Comparison of ENCODE assay signal across 1 cellular context in the genomic region with DNA sequence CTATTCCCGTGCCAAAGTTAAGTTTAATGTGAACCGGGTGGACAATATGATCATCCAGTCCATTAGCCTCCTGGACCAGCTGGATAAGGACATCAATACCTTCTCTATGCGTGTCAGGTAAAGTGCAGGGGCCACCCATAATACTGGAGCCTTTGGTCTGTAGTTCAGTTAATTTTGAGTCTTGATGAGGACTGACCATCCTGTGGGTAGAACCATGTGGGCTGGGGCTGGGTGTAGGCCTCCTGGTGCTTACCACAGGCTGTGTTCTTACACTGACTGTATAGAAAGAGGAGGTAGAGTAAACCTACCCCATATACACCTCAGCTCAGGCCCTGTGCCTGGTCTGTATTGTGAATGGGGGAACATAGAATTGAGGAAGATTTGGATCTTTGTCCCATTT.
TF ChIP-seq lines count a peak whose summit lies in the region.

No MANE protein-coding gene starts in this region.

TF ChIP-seq in HepG2, 621 proteins besides CTCF, POLR2A, EP300 and RAD21 (continued from another document and continues in another):
- TF ChIP-seq, protein P1, sequence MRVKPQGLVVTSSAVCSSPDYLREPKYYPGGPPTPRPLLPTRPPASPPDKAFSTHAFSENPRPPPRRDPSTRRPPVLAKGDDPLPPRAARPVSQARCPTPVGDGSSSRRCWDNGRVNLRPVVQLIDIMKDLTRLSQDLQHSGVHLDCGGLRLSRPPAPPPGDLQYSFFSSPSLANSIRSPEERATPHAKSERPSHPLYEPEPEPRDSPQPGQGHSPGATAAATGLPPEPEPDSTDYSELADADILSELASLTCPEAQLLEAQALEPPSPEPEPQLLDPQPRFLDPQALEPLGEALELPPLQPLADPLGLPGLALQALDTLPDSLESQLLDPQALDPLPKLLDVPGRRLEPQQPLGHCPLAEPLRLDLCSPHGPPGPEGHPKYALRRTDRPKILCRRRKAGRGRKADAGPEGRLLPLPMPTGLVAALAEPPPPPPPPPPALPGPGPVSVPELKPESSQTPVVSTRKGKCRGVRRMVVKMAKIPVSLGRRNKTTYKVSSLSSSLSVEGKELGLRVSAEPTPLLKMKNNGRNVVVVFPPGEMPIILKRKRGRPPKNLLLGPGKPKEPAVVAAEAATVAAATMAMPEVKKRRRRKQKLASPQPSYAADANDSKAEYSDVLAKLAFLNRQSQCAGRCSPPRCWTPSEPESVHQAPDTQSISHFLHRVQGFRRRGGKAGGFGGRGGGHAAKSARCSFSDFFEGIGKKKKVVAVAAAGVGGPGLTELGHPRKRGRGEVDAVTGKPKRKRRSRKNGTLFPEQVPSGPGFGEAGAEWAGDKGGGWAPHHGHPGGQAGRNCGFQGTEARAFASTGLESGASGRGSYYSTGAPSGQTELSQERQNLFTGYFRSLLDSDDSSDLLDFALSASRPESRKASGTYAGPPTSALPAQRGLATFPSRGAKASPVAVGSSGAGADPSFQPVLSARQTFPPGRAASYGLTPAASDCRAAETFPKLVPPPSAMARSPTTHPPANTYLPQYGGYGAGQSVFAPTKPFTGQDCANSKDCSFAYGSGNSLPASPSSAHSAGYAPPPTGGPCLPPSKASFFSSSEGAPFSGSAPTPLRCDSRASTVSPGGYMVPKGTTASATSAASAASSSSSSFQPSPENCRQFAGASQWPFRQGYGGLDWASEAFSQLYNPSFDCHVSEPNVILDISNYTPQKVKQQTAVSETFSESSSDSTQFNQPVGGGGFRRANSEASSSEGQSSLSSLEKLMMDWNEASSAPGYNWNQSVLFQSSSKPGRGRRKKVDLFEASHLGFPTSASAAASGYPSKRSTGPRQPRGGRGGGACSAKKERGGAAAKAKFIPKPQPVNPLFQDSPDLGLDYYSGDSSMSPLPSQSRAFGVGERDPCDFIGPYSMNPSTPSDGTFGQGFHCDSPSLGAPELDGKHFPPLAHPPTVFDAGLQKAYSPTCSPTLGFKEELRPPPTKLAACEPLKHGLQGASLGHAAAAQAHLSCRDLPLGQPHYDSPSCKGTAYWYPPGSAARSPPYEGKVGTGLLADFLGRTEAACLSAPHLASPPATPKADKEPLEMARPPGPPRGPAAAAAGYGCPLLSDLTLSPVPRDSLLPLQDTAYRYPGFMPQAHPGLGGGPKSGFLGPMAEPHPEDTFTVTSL (CRISPR knock-in tag; IDR thresholded peaks at IDR 0.05; ENCODE audit: borderline replicate concordance): no peak
- TF ChIP-seq ZSCAN21 (CRISPR knock-in tag; IDR thresholded peaks at IDR 0.05; ENCODE audit: borderline replicate concordance): 0 out of 2 replicates have a peak, but pooled peaks have one; percentile 39
- TF ChIP-seq ZNF737 (CRISPR knock-in tag; IDR thresholded peaks at IDR 0.05; ENCODE audit: borderline replicate concordance): no peak
- TF ChIP-seq, protein P2, sequence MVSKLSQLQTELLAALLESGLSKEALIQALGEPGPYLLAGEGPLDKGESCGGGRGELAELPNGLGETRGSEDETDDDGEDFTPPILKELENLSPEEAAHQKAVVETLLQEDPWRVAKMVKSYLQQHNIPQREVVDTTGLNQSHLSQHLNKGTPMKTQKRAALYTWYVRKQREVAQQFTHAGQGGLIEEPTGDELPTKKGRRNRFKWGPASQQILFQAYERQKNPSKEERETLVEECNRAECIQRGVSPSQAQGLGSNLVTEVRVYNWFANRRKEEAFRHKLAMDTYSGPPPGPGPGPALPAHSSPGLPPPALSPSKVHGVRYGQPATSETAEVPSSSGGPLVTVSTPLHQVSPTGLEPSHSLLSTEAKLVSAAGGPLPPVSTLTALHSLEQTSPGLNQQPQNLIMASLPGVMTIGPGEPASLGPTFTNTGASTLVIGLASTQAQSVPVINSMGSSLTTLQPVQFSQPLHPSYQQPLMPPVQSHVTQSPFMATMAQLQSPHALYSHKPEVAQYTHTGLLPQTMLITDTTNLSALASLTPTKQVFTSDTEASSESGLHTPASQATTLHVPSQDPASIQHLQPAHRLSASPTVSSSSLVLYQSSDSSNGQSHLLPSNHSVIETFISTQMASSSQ (IDR thresholded peaks at IDR 0.05; ENCODE audit: low read depth): no peak
- TF ChIP-seq, protein P2 (CRISPR knock-in tag; IDR thresholded peaks at IDR 0.05; ENCODE audit: borderline replicate concordance): 0 out of 2 replicates have a peak, but pooled peaks have one; percentile 42
- TF ChIP-seq, protein P3, sequence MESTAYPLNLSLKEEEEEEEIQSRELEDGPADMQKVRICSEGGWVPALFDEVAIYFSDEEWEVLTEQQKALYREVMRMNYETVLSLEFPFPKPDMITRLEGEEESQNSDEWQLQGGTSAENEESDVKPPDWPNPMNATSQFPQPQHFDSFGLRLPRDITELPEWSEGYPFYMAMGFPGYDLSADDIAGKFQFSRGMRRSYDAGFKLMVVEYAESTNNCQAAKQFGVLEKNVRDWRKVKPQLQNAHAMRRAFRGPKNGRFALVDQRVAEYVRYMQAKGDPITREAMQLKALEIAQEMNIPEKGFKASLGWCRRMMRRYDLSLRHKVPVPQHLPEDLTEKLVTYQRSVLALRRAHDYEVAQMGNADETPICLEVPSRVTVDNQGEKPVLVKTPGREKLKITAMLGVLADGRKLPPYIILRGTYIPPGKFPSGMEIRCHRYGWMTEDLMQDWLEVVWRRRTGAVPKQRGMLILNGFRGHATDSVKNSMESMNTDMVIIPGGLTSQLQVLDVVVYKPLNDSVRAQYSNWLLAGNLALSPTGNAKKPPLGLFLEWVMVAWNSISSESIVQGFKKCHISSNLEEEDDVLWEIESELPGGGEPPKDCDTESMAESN (CRISPR knock-in tag; conservative IDR thresholded peaks at IDR 0.05): 0 out of 2 replicates have a peak, but pooled peaks have one; percentile 37
- 0 out of 2 replicates have a peak, but pooled peaks have one; percentile 33 for TF ChIP-seq CENPT (CRISPR knock-in tag; IDR thresholded peaks at IDR 0.05; ENCODE audit: low read depth)
- TF ChIP-seq ZFP90 (CRISPR knock-in tag; IDR thresholded peaks at IDR 0.05; ENCODE audit: borderline replicate concordance): no peak
- TF ChIP-seq ZNF773 (CRISPR knock-in tag; IDR thresholded peaks at IDR 0.05; ENCODE audit: borderline replicate concordance): no peak
- TF ChIP-seq, protein P4, sequence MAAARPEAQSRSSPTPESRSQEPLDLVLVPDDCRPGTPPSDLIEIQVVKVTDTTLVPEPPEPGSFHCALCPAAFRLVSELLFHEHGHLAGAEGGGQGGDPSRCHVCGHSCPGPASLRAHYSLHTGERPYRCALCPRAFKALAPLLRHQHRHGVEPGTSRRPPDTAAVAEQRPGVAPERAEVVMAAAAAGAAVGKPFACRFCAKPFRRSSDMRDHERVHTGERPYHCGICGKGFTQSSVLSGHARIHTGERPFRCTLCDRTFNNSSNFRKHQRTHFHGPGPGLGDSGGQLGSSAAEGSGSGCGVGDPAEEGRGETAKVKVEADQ (CRISPR knock-in tag; IDR thresholded peaks at IDR 0.05; ENCODE audit: borderline replicate concordance): no peak
- TF ChIP-seq ZNF556 (CRISPR knock-in tag; IDR thresholded peaks at IDR 0.05; ENCODE audit: borderline replicate concordance): no peak
- 0 out of 2 replicates have a peak, but pooled peaks have one; percentile 53 for TF ChIP-seq ZFP36L1 (CRISPR knock-in tag; IDR thresholded peaks at IDR 0.05)
- TF ChIP-seq, protein P5, sequence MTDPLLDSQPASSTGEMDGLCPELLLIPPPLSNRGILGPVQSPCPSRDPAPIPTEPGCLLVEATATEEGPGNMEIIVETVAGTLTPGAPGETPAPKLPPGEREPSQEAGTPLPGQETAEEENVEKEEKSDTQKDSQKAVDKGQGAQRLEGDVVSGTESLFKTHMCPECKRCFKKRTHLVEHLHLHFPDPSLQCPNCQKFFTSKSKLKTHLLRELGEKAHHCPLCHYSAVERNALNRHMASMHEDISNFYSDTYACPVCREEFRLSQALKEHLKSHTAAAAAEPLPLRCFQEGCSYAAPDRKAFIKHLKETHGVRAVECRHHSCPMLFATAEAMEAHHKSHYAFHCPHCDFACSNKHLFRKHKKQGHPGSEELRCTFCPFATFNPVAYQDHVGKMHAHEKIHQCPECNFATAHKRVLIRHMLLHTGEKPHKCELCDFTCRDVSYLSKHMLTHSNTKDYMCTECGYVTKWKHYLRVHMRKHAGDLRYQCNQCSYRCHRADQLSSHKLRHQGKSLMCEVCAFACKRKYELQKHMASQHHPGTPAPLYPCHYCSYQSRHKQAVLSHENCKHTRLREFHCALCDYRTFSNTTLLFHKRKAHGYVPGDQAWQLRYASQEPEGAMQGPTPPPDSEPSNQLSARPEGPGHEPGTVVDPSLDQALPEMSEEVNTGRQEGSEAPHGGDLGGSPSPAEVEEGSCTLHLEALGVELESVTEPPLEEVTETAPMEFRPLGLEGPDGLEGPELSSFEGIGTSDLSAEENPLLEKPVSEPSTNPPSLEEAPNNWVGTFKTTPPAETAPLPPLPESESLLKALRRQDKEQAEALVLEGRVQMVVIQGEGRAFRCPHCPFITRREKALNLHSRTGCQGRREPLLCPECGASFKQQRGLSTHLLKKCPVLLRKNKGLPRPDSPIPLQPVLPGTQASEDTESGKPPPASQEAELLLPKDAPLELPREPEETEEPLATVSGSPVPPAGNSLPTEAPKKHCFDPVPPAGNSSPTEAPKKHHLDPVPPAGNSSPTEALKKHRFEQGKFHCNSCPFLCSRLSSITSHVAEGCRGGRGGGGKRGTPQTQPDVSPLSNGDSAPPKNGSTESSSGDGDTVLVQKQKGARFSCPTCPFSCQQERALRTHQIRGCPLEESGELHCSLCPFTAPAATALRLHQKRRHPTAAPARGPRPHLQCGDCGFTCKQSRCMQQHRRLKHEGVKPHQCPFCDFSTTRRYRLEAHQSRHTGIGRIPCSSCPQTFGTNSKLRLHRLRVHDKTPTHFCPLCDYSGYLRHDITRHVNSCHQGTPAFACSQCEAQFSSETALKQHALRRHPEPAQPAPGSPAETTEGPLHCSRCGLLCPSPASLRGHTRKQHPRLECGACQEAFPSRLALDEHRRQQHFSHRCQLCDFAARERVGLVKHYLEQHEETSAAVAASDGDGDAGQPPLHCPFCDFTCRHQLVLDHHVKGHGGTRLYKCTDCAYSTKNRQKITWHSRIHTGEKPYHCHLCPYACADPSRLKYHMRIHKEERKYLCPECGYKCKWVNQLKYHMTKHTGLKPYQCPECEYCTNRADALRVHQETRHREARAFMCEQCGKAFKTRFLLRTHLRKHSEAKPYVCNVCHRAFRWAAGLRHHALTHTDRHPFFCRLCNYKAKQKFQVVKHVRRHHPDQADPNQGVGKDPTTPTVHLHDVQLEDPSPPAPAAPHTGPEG (CRISPR knock-in tag; IDR thresholded peaks at IDR 0.05): no peak
- TF ChIP-seq PHF20 (CRISPR knock-in tag; IDR thresholded peaks at IDR 0.05): 0 out of 2 replicates have a peak, but pooled peaks have one; percentile 10
- TF ChIP-seq, protein P6, sequence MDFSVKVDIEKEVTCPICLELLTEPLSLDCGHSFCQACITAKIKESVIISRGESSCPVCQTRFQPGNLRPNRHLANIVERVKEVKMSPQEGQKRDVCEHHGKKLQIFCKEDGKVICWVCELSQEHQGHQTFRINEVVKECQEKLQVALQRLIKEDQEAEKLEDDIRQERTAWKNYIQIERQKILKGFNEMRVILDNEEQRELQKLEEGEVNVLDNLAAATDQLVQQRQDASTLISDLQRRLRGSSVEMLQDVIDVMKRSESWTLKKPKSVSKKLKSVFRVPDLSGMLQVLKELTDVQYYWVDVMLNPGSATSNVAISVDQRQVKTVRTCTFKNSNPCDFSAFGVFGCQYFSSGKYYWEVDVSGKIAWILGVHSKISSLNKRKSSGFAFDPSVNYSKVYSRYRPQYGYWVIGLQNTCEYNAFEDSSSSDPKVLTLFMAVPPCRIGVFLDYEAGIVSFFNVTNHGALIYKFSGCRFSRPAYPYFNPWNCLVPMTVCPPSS (IDR thresholded peaks at IDR 0.05): no peak
- TF ChIP-seq, protein P7, sequence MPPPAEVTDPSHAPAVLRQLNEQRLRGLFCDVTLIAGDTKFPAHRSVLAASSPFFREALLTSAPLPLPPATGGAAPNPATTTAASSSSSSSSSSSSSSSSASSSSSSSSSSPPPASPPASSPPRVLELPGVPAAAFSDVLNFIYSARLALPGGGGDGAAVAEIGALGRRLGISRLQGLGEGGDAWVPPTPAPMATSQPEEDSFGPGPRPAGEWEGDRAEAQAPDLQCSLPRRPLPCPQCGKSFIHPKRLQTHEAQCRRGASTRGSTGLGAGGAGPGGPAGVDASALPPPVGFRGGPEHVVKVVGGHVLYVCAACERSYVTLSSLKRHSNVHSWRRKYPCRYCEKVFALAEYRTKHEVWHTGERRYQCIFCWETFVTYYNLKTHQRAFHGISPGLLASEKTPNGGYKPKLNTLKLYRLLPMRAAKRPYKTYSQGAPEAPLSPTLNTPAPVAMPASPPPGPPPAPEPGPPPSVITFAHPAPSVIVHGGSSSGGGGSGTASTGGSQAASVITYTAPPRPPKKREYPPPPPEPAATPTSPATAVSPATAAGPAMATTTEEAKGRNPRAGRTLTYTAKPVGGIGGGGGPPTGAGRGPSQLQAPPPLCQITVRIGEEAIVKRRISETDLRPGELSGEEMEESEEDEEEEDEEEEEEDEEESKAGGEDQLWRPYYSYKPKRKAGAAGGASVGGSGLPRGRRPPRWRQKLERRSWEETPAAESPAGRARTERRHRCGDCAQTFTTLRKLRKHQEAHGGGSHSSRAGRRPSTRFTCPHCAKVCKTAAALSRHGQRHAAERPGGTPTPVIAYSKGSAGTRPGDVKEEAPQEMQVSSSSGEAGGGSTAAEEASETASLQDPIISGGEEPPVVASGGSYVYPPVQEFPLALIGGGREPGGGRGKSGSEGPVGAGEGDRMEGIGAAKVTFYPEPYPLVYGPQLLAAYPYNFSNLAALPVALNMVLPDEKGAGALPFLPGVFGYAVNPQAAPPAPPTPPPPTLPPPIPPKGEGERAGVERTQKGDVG (CRISPR knock-in tag; IDR thresholded peaks at IDR 0.05; ENCODE audit: borderline replicate concordance): no peak
- TF ChIP-seq POLR2G (IDR thresholded peaks at IDR 0.05; ENCODE audit: low read depth, low read length): 0 out of 2 replicates have a peak, but pooled peaks have one; percentile 10
- TF ChIP-seq CBX2 (IDR thresholded peaks at IDR 0.05; ENCODE audit: low read depth, low read length): no peak
- TF ChIP-seq CBX2 (CRISPR knock-in tag; IDR thresholded peaks at IDR 0.05; ENCODE audit: low read depth): no peak
- no peak for TF ChIP-seq ZNF543 (CRISPR knock-in tag; IDR thresholded peaks at IDR 0.05)
- TF ChIP-seq ATAD3A (CRISPR knock-in tag; IDR thresholded peaks at IDR 0.05): no peak
- TF ChIP-seq ESRRA (CRISPR knock-in tag; IDR thresholded peaks at IDR 0.05; ENCODE audit: low read depth): no peak
- TF ChIP-seq SOX6 (IDR thresholded peaks at IDR 0.05): no peak
- no peak for TF ChIP-seq SOX6 (CRISPR knock-in tag; IDR thresholded peaks at IDR 0.05)
- no peak for TF ChIP-seq RXRB (CRISPR knock-in tag; IDR thresholded peaks at IDR 0.05; ENCODE audit: borderline replicate concordance)
- 0 out of 2 replicates have a peak, but pooled peaks have one; percentile 66 for TF ChIP-seq SSRP1 (CRISPR knock-in tag; IDR thresholded peaks at IDR 0.05)
- peak; percentile 36; the same call in 1 of the 2 replicates for TF ChIP-seq ZNF605 (CRISPR knock-in tag; IDR thresholded peaks at IDR 0.05)
- TF ChIP-seq HNRNPLL (IDR thresholded peaks at IDR 0.05; ENCODE audit: low read depth, low read length, poor library complexity, severe bottlenecking): no peak
- no peak for TF ChIP-seq ZNF3 (CRISPR knock-in tag; IDR thresholded peaks at IDR 0.05)
- TF ChIP-seq ZNF343 (CRISPR knock-in tag; IDR thresholded peaks at IDR 0.05): 0 out of 2 replicates have a peak, but pooled peaks have one; percentile 44
- TF ChIP-seq ZNF124 (CRISPR knock-in tag; IDR thresholded peaks at IDR 0.05): no peak
